Comparison of ENCODE assay signal across 11 cellular contexts in the genomic region with DNA sequence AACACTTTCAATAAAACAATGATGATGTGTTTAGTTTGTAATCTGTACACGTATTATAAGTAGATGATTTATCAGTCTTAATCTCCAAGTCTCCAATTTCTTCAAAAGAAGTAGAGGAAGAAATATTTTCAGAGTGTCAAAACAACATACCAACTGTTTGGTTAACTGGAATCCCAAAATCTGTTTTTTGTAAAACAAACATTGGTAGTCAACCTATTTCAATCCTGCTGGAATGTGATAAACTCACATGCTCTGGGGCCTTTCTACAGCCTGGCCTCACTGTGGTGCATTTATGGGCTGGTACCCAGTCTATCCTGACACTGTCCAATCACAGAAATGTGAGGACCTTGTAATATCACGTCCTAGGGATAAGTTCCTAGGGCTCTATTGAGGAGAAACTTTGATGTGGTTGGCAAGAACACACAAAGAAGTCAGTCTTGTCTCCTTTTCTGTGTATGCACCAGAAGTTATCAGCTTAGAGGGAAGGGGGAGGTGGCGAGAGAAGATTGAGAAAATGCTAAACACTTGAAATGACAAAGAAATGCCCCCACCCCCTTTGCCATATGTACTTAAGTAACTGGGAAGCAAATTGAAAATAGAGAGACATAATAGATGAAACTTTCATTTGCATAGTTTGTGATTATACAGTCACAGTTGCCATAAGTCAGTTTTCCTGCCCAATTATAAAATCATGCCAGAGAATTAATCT. TPM values are rescaled to one million over a fixed set of nuclear protein-coding genes. Genes with fewer than 3 reads are reported as not detected.
DNase-seq lines count a peak whose midpoint lies in the region; ATAC-seq, FAIRE-seq and TF ChIP-seq lines count a peak whose summit lies in the region.
"Had no signal": no experiment of that assay in that cellular context is flagged by ENCODE, and none has a peak within 500 bp of the region (broad histone marks: within the 10 kb centered on the region; RNA-seq: fewer than 3 reads in every experiment).

No MANE protein-coding gene starts in this region.

- intact Hi-C loops in activated CD4-positive, alpha-beta memory T cell treated with anti-CD3 and anti-CD28 coated beads for 36 hours (cut with micrococcal nuclease), result loop anchor here (1.0 kb wide), 2 partner anchors 8 to 10 kb away; no protein-coding TSS in a partner anchor
- intact Hi-C loops in HepG2 (cut with micrococcal nuclease; ENCODE audit: unreplicated experiment), result no loop called here

- H3K36me3 ChIP-seq in HepG2 (replicated peaks in 1 of 2; ENCODE audit: control insufficient read depth in 1 of 2, insufficient read depth in 2 of 2, low read length in 2 of 2), result no peaks in the 10 kb centered on the region
- H3K36me3 ChIP-seq: pancreas, stomach had no signal

- no peak for TF ChIP-seq EP300 in HepG2 (IDR thresholded peaks at IDR 0.05; ENCODE audit: low read depth in 2 of 2, low read length in 2 of 2)
- no peak for TF ChIP-seq EP300 in HepG2 (CRISPR knock-in tag; IDR thresholded peaks at IDR 0.05; ENCODE audit: borderline replicate concordance)

- in situ Hi-C loops in HepG2 (cut with HindIII; ENCODE audit: extremely low pct_ligation_motif_present, low pct_unique_long_range_greater_than_20kb), result no loop called here

- H3K27ac ChIP-seq in HepG2 (ENCODE audit: extremely low read length, insufficient read depth, low read length), result no peak overlapping the region
- H3K27ac ChIP-seq: pancreas, stomach had no signal

- no TSS peak for BruUV-seq in HepG2 (replicated peaks; lab: Mats Ljungman, UMichigan)

- H4K20me1 ChIP-seq in HepG2 (ENCODE audit: insufficient read depth, low read length), result no peaks in the 10 kb centered on the region

- H3K9me3 Mint-ChIP-seq in activated CD4-positive, alpha-beta memory T cell treated with anti-CD3 and anti-CD28 coated beads for 36 hours, result no peaks in the 10 kb centered on the region

- DNase-seq in activated CD4-positive, alpha-beta memory T cell treated with anti-CD3 and anti-CD28 coated beads for 36 hours, result no peak
- DNase-seq in A172 (ENCODE audit: low spot score) (no peak), HepG2 (ENCODE audit: low spot score) (no peak), COR-L47 (lab: John Stamatoyannopoulos, UW) (no peak), SK-N-DZ (ENCODE audit: low spot score) (no peak)
- DNase-seq: NCI-H1694, pancreas, stomach had no signal

- 22% methylated on average over 3 of the region's 3 CpGs for WGBS in HepG2 (ENCODE audit: low lambda C conversion rate)

- CTCF ChIA-PET in activated CD4-positive, alpha-beta memory T cell treated with anti-CD3 and anti-CD28 coated beads for 36 hours (lab: Charles Lee), result interaction anchor here (0.6 to 3.7 kb wide), 3 partner anchors 10 to 726 kb away, joined by 3 to 36 read pairs (median 5); no protein-coding TSS in a partner anchor
- CTCF ChIA-PET in HepG2 (lab: Yijun Ruan, JAX; ENCODE audit: low intra/inter-chr PET ratio, low total read pairs), result no interaction called here

- H3K27ac Mint-ChIP-seq in activated CD4-positive, alpha-beta memory T cell treated with anti-CD3 and anti-CD28 coated beads for 36 hours, result peak overlapping the region; percentile 10

- H3K4me3 ChIP-seq in HepG2 (replicated peaks in 1 of 3; ENCODE audit: insufficient read depth in 1 of 3, low read depth in 2 of 3, low read length in 3 of 3), result no peak overlapping the region
- H3K4me3 ChIP-seq: pancreas, stomach had no signal

- peaks cover 2% of the 10 kb centered on the region for H3K27me3 Mint-ChIP-seq in activated CD4-positive, alpha-beta memory T cell treated with anti-CD3 and anti-CD28 coated beads for 36 hours

- no peaks in the 10 kb centered on the region for H3K79me2 ChIP-seq in HepG2 (ENCODE audit: insufficient read depth, low read length)

- no peak overlapping the region for H2AFZ ChIP-seq in HepG2 (ENCODE audit: low read length)

- H3K27me3 ChIP-seq in HepG2 (ENCODE audit: control insufficient read depth in 1 of 2, insufficient read depth in 2 of 2, low read length in 2 of 2), result no peaks in the 10 kb centered on the region
- H3K27me3 ChIP-seq: pancreas had no signal

- no peak for FAIRE-seq in HepG2 (lab: Jason Lieb, UNC)
- FAIRE-seq: pancreas had no signal

- H3K9ac ChIP-seq in HepG2 (ENCODE audit: insufficient read depth, low read depth, low read length), result no peak overlapping the region

- POLR2A ChIA-PET in activated CD4-positive, alpha-beta memory T cell treated with anti-CD3 and anti-CD28 coated beads for 36 hours (lab: Charles Lee), result interaction anchor here (2.4 kb wide), 1 partner anchor 10 kb away, joined by 6 read pairs; no protein-coding TSS in a partner anchor
- POLR2A ChIA-PET in HepG2 (lab: Yijun Ruan, JAX), result no interaction called here

- no peak overlapping the region for H3K4me2 ChIP-seq in HepG2 (ENCODE audit: low read depth, low read length)

- ATAC-seq in GM18502 (IDR thresholded peaks at IDR 0.05; ENCODE audit: poor library complexity, unreplicated experiment), result peak; percentile 47
- peak; percentile 36 for ATAC-seq in GM21381 (IDR thresholded peaks at IDR 0.05; ENCODE audit: unreplicated experiment)
- peak; percentile 42 for ATAC-seq in HG03135 (IDR thresholded peaks at IDR 0.05; ENCODE audit: unreplicated experiment)
- no peak for ATAC-seq in HepG2

- TF ChIP-seq POLR2A in HepG2 (IDR thresholded peaks at IDR 0.05; ENCODE audit: insufficient read depth in 1 of 2, low read depth in 2 of 2, low read length in 2 of 2), result no peak

- H3K36me3 Mint-ChIP-seq in activated CD4-positive, alpha-beta memory T cell treated with anti-CD3 and anti-CD28 coated beads for 36 hours, result no peaks in the 10 kb centered on the region

- no peaks in the 10 kb centered on the region for H3K9me3 ChIP-seq in HepG2 (ENCODE audit: low read length)
- H3K9me3 ChIP-seq: pancreas, stomach had no signal

- peaks cover 12% of the 10 kb centered on the region for H3K4me1 Mint-ChIP-seq in activated CD4-positive, alpha-beta memory T cell treated with anti-CD3 and anti-CD28 coated beads for 36 hours (ENCODE audit: low read depth)

- no peak for TF ChIP-seq RAD21 in HepG2 (CRISPR knock-in tag; IDR thresholded peaks at IDR 0.05)

- H3K4me1 ChIP-seq in HepG2 (ENCODE audit: insufficient read depth, low read length), result no peaks in the 10 kb centered on the region
- H3K4me1 ChIP-seq: pancreas, stomach had no signal

- H3K4me3 Mint-ChIP-seq in activated CD4-positive, alpha-beta memory T cell treated with anti-CD3 and anti-CD28 coated beads for 36 hours, result no peak overlapping the region

- TF ChIP-seq CTCF in HepG2 (CRISPR knock-in tag; IDR thresholded peaks at IDR 0.05), result no peak

RNA-seq across cellular contexts. Expression of gene PRKRA, which starts 47.1 kb away (rescaled TPM):
- total RNA-seq in activated CD4-positive, alpha-beta memory T cell treated with anti-CD3 and anti-CD28 coated beads for 36 hours, result 10 to 100 TPM; 56.3 to 60.3 TPM
- total RNA-seq in A172 (2014; rRNA removed; shearing (Covaris generic)), result 52.5 and 71.6 TPM in 2 replicates
- 67.6 and 74.7 TPM in 2 replicates for total RNA-seq in HepG2 (2016; rRNA removed; fragmentation: Illumina TruSeq; extraction: Trizol)
- total RNA-seq in HepG2 (2016; cell fraction: cytosol; rRNA removed; fragmentation: Illumina TruSeq; extraction: Trizol; ENCODE audit: low read depth), result 77.3 and 86.7 TPM in 2 replicates
- 64.4 and 73.6 TPM in 2 replicates for total RNA-seq in HepG2 (2016; cell fraction: insoluble cytoplasmic fraction; rRNA removed; fragmentation: Illumina TruSeq; extraction: Trizol)
- total RNA-seq in HepG2 (2016; cell fraction: membrane; rRNA removed; fragmentation: Illumina TruSeq; extraction: Trizol), result 113 and 120 TPM in 2 replicates
- total RNA-seq in HepG2 (2016; cell fraction: nucleus; rRNA removed; fragmentation: Illumina TruSeq; extraction: Trizol), result 83.1 and 91.6 TPM in 2 replicates
- polyA plus RNA-seq in HepG2 (2011; rRNA removed), result 47.3 and 53.1 TPM in 2 replicates
- 39.9 and 48.4 TPM in 2 replicates for polyA plus RNA-seq in HepG2 (2011; cell fraction: cytosol; rRNA removed)
- polyA plus RNA-seq in HepG2 (2011; cell fraction: nucleus; rRNA removed), result 41.7 and 45.8 TPM in 2 replicates
- 48.0 and 68.5 TPM in 2 replicates for polyA plus RNA-seq in HepG2 (2012)
- 94.3 and 117 TPM in 2 replicates for polyA plus RNA-seq in HepG2 (2016; cell fraction: cytosol; fragmentation: Illumina TruSeq; extraction: Trizol; ENCODE audit: low read depth)
- 77.0 and 83.1 TPM in 2 replicates for polyA plus RNA-seq in HepG2 (2016; cell fraction: insoluble cytoplasmic fraction; fragmentation: Illumina TruSeq; extraction: Trizol; ENCODE audit: low read depth)
- 110 and 123 TPM in 2 replicates for polyA plus RNA-seq in HepG2 (2016; cell fraction: membrane; fragmentation: Illumina TruSeq; extraction: Trizol; ENCODE audit: low read depth)
- 92.2 and 94.5 TPM in 2 replicates for polyA plus RNA-seq in HepG2 (2016; cell fraction: nucleus; fragmentation: Illumina TruSeq; extraction: Trizol; ENCODE audit: insufficient read depth, low read depth)
- 14.8 and 55.1 TPM in 2 replicates for polyA minus RNA-seq in HepG2 (2011; rRNA and poly(A)+ RNA removed; ENCODE audit: low replicate concordance)
- polyA minus RNA-seq in HepG2 (2011; cell fraction: cytosol; rRNA and poly(A)+ RNA removed), result 31.5 and 39.6 TPM in 2 replicates
- polyA minus RNA-seq in HepG2 (2011; cell fraction: nucleus; rRNA and poly(A)+ RNA removed), result 182 and 199 TPM in 2 replicates
- polyA plus RNA-seq in SK-N-DZ (2014; cell fraction: cytosol; rRNA removed), result 87.2 and 89.8 TPM in 2 replicates
- polyA plus RNA-seq in SK-N-DZ (2014; cell fraction: nucleus; rRNA removed), result 80.3 and 91.9 TPM in 2 replicates

RNA-seq across cellular contexts. Expression of gene PJVK, which starts 47.4 kb away (rescaled TPM):
- 1 to 10 TPM; 2.3 to 3.0 TPM for total RNA-seq in activated CD4-positive, alpha-beta memory T cell treated with anti-CD3 and anti-CD28 coated beads for 36 hours
- 0.31 and 0.55 TPM in 2 replicates for total RNA-seq in A172 (2014; rRNA removed; shearing (Covaris generic))
- 1.1 and 1.2 TPM in 2 replicates for total RNA-seq in HepG2 (2016; rRNA removed; fragmentation: Illumina TruSeq; extraction: Trizol)
- total RNA-seq in HepG2 (2016; cell fraction: cytosol; rRNA removed; fragmentation: Illumina TruSeq; extraction: Trizol; ENCODE audit: low read depth), result 0.81 and 2.0 TPM in 2 replicates
- 0.77 and 1.5 TPM in 2 replicates for total RNA-seq in HepG2 (2016; cell fraction: insoluble cytoplasmic fraction; rRNA removed; fragmentation: Illumina TruSeq; extraction: Trizol)
- 1.1 TPM in 2 replicates for total RNA-seq in HepG2 (2016; cell fraction: membrane; rRNA removed; fragmentation: Illumina TruSeq; extraction: Trizol)
- 3.4 and 4.2 TPM in 2 replicates for total RNA-seq in HepG2 (2016; cell fraction: nucleus; rRNA removed; fragmentation: Illumina TruSeq; extraction: Trizol)
- 2.6 and 3.0 TPM in 2 replicates for polyA plus RNA-seq in HepG2 (2011; rRNA removed)
- polyA plus RNA-seq in HepG2 (2011; cell fraction: cytosol; rRNA removed), result 0.51 and 1.1 TPM in 2 replicates
- 6.3 and 6.4 TPM in 2 replicates for polyA plus RNA-seq in HepG2 (2011; cell fraction: nucleus; rRNA removed)
- polyA plus RNA-seq in HepG2 (2012), result 1.5 and 2.9 TPM in 2 replicates
- polyA plus RNA-seq in HepG2 (2016; cell fraction: cytosol; fragmentation: Illumina TruSeq; extraction: Trizol; ENCODE audit: low read depth), result 0.46 and 0.58 TPM in 2 replicates
- polyA plus RNA-seq in HepG2 (2016; cell fraction: insoluble cytoplasmic fraction; fragmentation: Illumina TruSeq; extraction: Trizol; ENCODE audit: low read depth), result 0.67 and 1.3 TPM in 2 replicates
- polyA plus RNA-seq in HepG2 (2016; cell fraction: membrane; fragmentation: Illumina TruSeq; extraction: Trizol; ENCODE audit: low read depth), result 0.48 and 0.77 TPM in 2 replicates
- polyA plus RNA-seq in HepG2 (2016; cell fraction: nucleus; fragmentation: Illumina TruSeq; extraction: Trizol; ENCODE audit: insufficient read depth, low read depth), result 7.3 and 8.2 TPM in 2 replicates
- 1.1 and 1.8 TPM in 2 replicates for polyA minus RNA-seq in HepG2 (2011; rRNA and poly(A)+ RNA removed; ENCODE audit: low replicate concordance)
- 0.35 TPM in 1 of 2 replicates, not detected in the other for polyA minus RNA-seq in HepG2 (2011; cell fraction: cytosol; rRNA and poly(A)+ RNA removed)
- 9.3 and 9.6 TPM in 2 replicates for polyA minus RNA-seq in HepG2 (2011; cell fraction: nucleus; rRNA and poly(A)+ RNA removed)
- polyA plus RNA-seq in SK-N-DZ (2014; cell fraction: cytosol; rRNA removed), result 1.4 and 4.2 TPM in 2 replicates
- polyA plus RNA-seq in SK-N-DZ (2014; cell fraction: nucleus; rRNA removed), result 11.8 and 17.5 TPM in 2 replicates
